11 cellular contexts compared by ENCODE assay signal in the genomic region with DNA sequence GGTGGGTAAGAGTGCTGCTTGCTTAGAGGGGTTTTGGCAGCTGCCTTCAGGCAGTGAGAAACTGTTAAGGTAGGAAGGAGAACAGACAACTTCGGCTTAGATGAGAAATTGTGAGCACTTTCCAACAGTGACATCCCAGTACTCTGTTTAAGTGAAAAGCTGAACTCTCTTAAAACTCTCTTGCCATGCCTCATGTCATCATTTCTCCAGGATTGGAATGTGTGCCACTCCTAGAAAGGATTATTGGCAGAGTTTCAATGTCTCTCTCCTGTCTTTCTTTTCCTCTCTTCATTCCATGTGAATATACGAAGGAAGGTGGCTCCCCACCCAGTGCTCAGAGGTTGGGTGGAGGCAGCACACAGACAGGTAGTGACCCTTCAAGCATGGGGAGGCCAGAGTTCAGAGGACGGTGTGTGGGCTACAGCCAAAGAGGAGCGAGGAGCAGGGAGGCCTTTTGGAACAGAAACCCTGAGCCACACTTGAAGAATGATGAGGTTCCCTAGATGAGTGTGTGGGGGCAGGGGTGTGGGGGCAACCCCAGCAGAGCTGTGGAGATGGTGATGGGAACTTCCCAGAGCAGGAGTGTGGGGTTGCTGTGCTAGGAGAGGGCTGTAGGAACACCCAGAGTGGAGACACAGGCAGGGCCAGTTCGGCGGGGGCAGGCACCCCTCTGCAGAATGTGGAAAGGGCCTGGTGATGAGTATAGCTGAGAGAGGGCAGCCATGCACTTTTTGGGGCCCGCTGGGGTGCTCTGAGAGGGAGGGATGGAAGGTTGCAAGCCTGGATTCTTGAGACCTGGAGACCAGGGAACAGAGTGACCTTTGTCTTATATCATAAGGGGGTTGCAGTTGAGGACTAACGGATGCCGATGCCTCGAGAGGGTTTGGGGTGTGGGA. TPM values are rescaled to one million over a fixed set of nuclear protein-coding genes. Genes with fewer than 3 reads are reported as not detected.
DNase-seq lines count a peak whose midpoint lies in the region; ATAC-seq, FAIRE-seq and TF ChIP-seq lines count a peak whose summit lies in the region.
"Had no signal": no experiment of that assay in that cellular context is flagged by ENCODE, and none has a peak within 500 bp of the region (broad histone marks: within the 10 kb centered on the region; RNA-seq: fewer than 3 reads in every experiment).

No MANE protein-coding gene starts in this region.

- WGBS in A549 (ENCODE audit: missing lambda C conversion rate) = 74% methylated on average over 10 of the region's 10 CpGs
- 87% methylated on average over 9 of the region's 10 CpGs for WGBS in hepatocyte (ENCODE audit: low lambda C conversion rate, missing lambda C conversion rate)

- H3K4me2 ChIP-seq in A549 (peak overlapping the region; percentile 77), GM23338 (0 out of 2 replicates have a peak overlapping the region, but pooled peaks have one; percentile 31), hepatocyte (no peak overlapping the region)

- H3K36me3 Mint-ChIP-seq in GM23338 (ENCODE audit: low read depth) = peaks cover 2% of the 10 kb centered on the region; the same call in 2 of the 3 replicates
- peaks cover 7% of the 10 kb centered on the region for H3K36me3 Mint-ChIP-seq in activated CD8-positive, alpha-beta T cell treated with anti-CD3 and anti-CD28 coated beads, Interleukin-2, amount 10 ng/mL, durations not matched to agents 7 days and 5 days (ENCODE audit: low read depth)

- H4K20me1 ChIP-seq in GM23338 (replicated peaks; ENCODE audit: insufficient read depth) (peaks cover 3% of the 10 kb centered on the region), hepatocyte (ENCODE audit: insufficient read depth, poor library complexity, severe bottlenecking) (peaks cover 23% of the 10 kb centered on the region)

- peaks cover 8% of the 10 kb centered on the region for H3K27me3 Mint-ChIP-seq in GM23338 (ENCODE audit: insufficient read depth, low read depth, poor library complexity)
- H3K27me3 Mint-ChIP-seq in activated CD8-positive, alpha-beta T cell treated with anti-CD3 and anti-CD28 coated beads, Interleukin-2, amount 10 ng/mL, durations not matched to agents 7 days and 5 days (ENCODE audit: low read depth) = no peaks in the 10 kb centered on the region

- TF ChIP-seq RAD21 in A549 (conservative IDR thresholded peaks at IDR 0.05 in 1 of 2, IDR thresholded peaks at IDR 0.05 in 1 of 2) = no peak

- H3K79me2 ChIP-seq in GM23338 (replicated peaks; ENCODE audit: insufficient read depth) (peaks cover 78% of the 10 kb centered on the region), hepatocyte (peaks cover 92% of the 10 kb centered on the region)

- H3K4me1 Mint-ChIP-seq in GM23338 = peaks cover 55% of the 10 kb centered on the region
- peaks cover 62% of the 10 kb centered on the region for H3K4me1 Mint-ChIP-seq in activated CD8-positive, alpha-beta T cell treated with anti-CD3 and anti-CD28 coated beads, Interleukin-2, amount 10 ng/mL, durations not matched to agents 7 days and 5 days (ENCODE audit: low read depth)

- H3K27ac ChIP-seq in A549 = peak overlapping the region; percentile 63 to 87
- H3K27ac ChIP-seq in GM23338 (ENCODE audit: low read depth) = no peak overlapping the region
- H3K27ac ChIP-seq in hepatocyte = no peak overlapping the region

- no peaks in the 10 kb centered on the region for H3F3A ChIP-seq in GM23338 (replicated peaks; ENCODE audit: low read depth)

- DNase-seq in A549 (ENCODE audit: low read depth in 1 of 2, low spot score in 1 of 2) (peak in 1 of 2 experiments; percentile 33), GM23338 (ENCODE audit: low spot score) (no peak), left colon (no peak), erythroblast (lab: John Stamatoyannopoulos, UW) (no peak), SW480 (ENCODE audit: low spot score) (no peak), hepatocyte (ENCODE audit: low spot score) (no peak)
- no peak for DNase-seq in activated CD8-positive, alpha-beta T cell treated with anti-CD3 and anti-CD28 coated beads, Interleukin-2, amount 10 ng/mL, durations not matched to agents 7 days and 5 days
- DNase-seq: NCI-H187, SHP77 treated with DMSO at 0.1 percent for 48 hours had no signal

- no peak overlapping the region for H3K4me3 ChIP-seq in A549
- no peak overlapping the region for H3K4me3 ChIP-seq in GM23338
- H3K4me3 ChIP-seq in hepatocyte = no peak overlapping the region

- H3K9me3 Mint-ChIP-seq in GM23338 = no peaks in the 10 kb centered on the region
- no peaks in the 10 kb centered on the region for H3K9me3 Mint-ChIP-seq in activated CD8-positive, alpha-beta T cell treated with anti-CD3 and anti-CD28 coated beads, Interleukin-2, amount 10 ng/mL, durations not matched to agents 7 days and 5 days (ENCODE audit: insufficient read depth)

- H3K36me3 ChIP-seq in GM23338 (ENCODE audit: insufficient read depth) (no peaks in the 10 kb centered on the region), hepatocyte (replicated peaks; ENCODE audit: insufficient read depth, low read depth) (no peaks in the 10 kb centered on the region)

- no peak overlapping the region for H3K4me3 Mint-ChIP-seq in GM23338
- H3K4me3 Mint-ChIP-seq in activated CD8-positive, alpha-beta T cell treated with anti-CD3 and anti-CD28 coated beads, Interleukin-2, amount 10 ng/mL, durations not matched to agents 7 days and 5 days = no peak overlapping the region

- H3K27me3 ChIP-seq in GM23338 (ENCODE audit: insufficient read depth) = no peaks in the 10 kb centered on the region
- no peaks in the 10 kb centered on the region for H3K27me3 ChIP-seq in hepatocyte

- POLR2A ChIA-PET in A549 (lab: Yijun Ruan, JAX) = interaction anchor here (0.9 kb wide), 1 partner anchor 8 kb away, joined by 4 read pairs; no protein-coding TSS in a partner anchor
- POLR2A ChIA-PET in activated CD8-positive, alpha-beta T cell treated with anti-CD3 and anti-CD28 coated beads, Interleukin-2, amount 10 ng/mL, durations not matched to agents 7 days and 5 days (lab: Charles Lee) = no interaction called here

- ATAC-seq in A549 = peak in 1 of 2 experiments; percentile 53; a peak in 4 of 6 replicates
- peak; percentile 12; the same call in 2 of the 3 replicates for ATAC-seq in GM23338
- no peak for ATAC-seq in activated CD8-positive, alpha-beta T cell treated with anti-CD3 and anti-CD28 coated beads, Interleukin-2, amount 10 ng/mL, durations not matched to agents 7 days and 5 days
- peak; percentile 36 for ATAC-seq in left colon
- no peak for ATAC-seq in GM18520 (IDR thresholded peaks at IDR 0.05; ENCODE audit: unreplicated experiment)

- CTCF ChIA-PET in A549 (lab: Yijun Ruan, JAX) = no interaction called here
- CTCF ChIA-PET in activated CD8-positive, alpha-beta T cell treated with anti-CD3 and anti-CD28 coated beads, Interleukin-2, amount 10 ng/mL, durations not matched to agents 7 days and 5 days (lab: Charles Lee) = no interaction called here

- no peak for FAIRE-seq in A549 (lab: Jason Lieb, UNC)
- FAIRE-seq: D721Med had no signal

- TF ChIP-seq POLR2A in A549 (IDR thresholded peaks at IDR 0.05; ENCODE audit: low read length) (no peak), erythroblast (IDR thresholded peaks at IDR 0.05; ENCODE audit: low read length) (no peak)

- intact Hi-C loops in left colon (cut with DNase I, micrococcal nuclease) = no loop called here

- peak overlapping the region; percentile 69; the same call in 1 of the 2 replicates for H3K27ac Mint-ChIP-seq in GM23338
- peak overlapping the region; percentile 37 for H3K27ac Mint-ChIP-seq in activated CD8-positive, alpha-beta T cell treated with anti-CD3 and anti-CD28 coated beads, Interleukin-2, amount 10 ng/mL, durations not matched to agents 7 days and 5 days

- H2AFZ ChIP-seq in GM23338 = no peak overlapping the region
- no peak overlapping the region for H2AFZ ChIP-seq in hepatocyte

- H3K4me1 ChIP-seq in A549 (peaks cover 44% of the 10 kb centered on the region), GM23338 (ENCODE audit: insufficient read depth) (peaks cover 23% of the 10 kb centered on the region; the same call in 1 of the 2 replicates), hepatocyte (ENCODE audit: insufficient read depth) (peaks cover 8% of the 10 kb centered on the region)

- TF ChIP-seq CTCF in A549 (IDR thresholded peaks at IDR 0.05) (no peak), GM23338 (conservative IDR thresholded peaks at IDR 0.05; ENCODE audit: low read depth in 2 of 2) (no peak), hepatocyte (IDR thresholded peaks at IDR 0.05; ENCODE audit: poor library complexity) (no peak)

- no peaks in the 10 kb centered on the region for H3K9me3 ChIP-seq in A549
- H3K9me3 ChIP-seq in hepatocyte (ENCODE audit: low read depth) = no peaks in the 10 kb centered on the region

- no peaks in the 10 kb centered on the region for H3K9me2 ChIP-seq in GM23338 (ENCODE audit: insufficient read depth)
- no peaks in the 10 kb centered on the region for H3K9me2 ChIP-seq in hepatocyte (replicated peaks; ENCODE audit: insufficient read depth)

- TF ChIP-seq EP300 in A549 (IDR thresholded peaks at IDR 0.05) = no peak

TF ChIP-seq in A549, 52 proteins besides CTCF, POLR2A, EP300 and RAD21 (continues in another document):
- TF ChIP-seq ESRRA (IDR thresholded peaks at IDR 0.05; ENCODE audit: borderline replicate concordance, low read length) (no peak), SREBF2 (IDR thresholded peaks at IDR 0.05) (no peak), EHF (CRISPR knock-in tag; IDR thresholded peaks at IDR 0.05) (no peak), HOXB5 (CRISPR knock-in tag; IDR thresholded peaks at IDR 0.05) (no peak), FOSL2 (IDR thresholded peaks at IDR 0.05) (no peak), FOSL2 (CRISPR knock-in tag; IDR thresholded peaks at IDR 0.05) (no peak), RFX5 (IDR thresholded peaks at IDR 0.05) (no peak)

RNA-seq across cellular contexts. Expression of a gene that starts 58.8 kb away (rescaled TPM):
- polyA plus RNA-seq in A549 (2011; rRNA removed) (57.5 and 66.9 TPM in 2 replicates), A549 (2017; fragmentation: RNase III; extraction: RNeasy Plus Mini Kit Qiagen cat#74134 plus additional on column Dnase treatment) (111 to 115 TPM (median 114 TPM) in 3 replicates), GM23338 (2016; fragmentation: Nextera tagmentation; extraction: Ambion mirVana) (17.8 and 19.2 TPM in 2 replicates), hepatocyte (131 and 143 TPM in 2 replicates)
- 83.3 and 105 TPM in 2 replicates for polyA plus RNA-seq in A549 (2012; cell fraction: cytosol; rRNA removed)
- 194 and 199 TPM in 2 replicates for polyA plus RNA-seq in A549 (2012; cell fraction: nucleus; rRNA removed)
- polyA minus RNA-seq in A549 (2011; rRNA and poly(A)+ RNA removed) = 50.1 and 58.6 TPM in 2 replicates
- total RNA-seq in GM23338 (2014; rRNA removed; shearing (Covaris generic)) = 37.2 and 48.3 TPM in 2 replicates
- total RNA-seq in activated CD8-positive, alpha-beta T cell treated with anti-CD3 and anti-CD28 coated beads, Interleukin-2, amount 10 ng/mL, durations not matched to agents 7 days and 5 days = 10 to 100 TPM; 20.7 to 21.2 TPM
- total RNA-seq in left colon (10 to 100 TPM; 56.8 to 63.2 TPM), hepatocyte (77.9 and 96.7 TPM in 2 replicates)

Comparison
In these comparisons a context has a peak if more than half of its experiments do, and no peak if none do; other contexts are left out.
1. ATAC-seq: peak in GM23338 (single experiment) and left colon (single experiment); none in activated CD8-positive, alpha-beta T cell treated with anti-CD3 and anti-CD28 coated beads, Interleukin-2, amount 10 ng/mL, durations not matched to agents 7 days and 5 days (single experiment) and GM18520 (single experiment).
2. H3K27ac ChIP-seq: peak in A549 (2 of 2); none in GM23338 (single experiment) and hepatocyte (single experiment).